Comparison of ENCODE assay signal across 29 cellular contexts in genomic region chr3:170737763-170738162, GRCh38.
"Had no signal": no experiment of that assay in that cellular context is flagged by ENCODE, and none has a peak within 500 bp of the region (broad histone marks: within the 10 kb centered on the region; RNA-seq: fewer than 3 reads in every experiment).

No MANE protein-coding gene starts in this region.

- DNase-seq: stimulated activated CD4-positive, alpha-beta T cell treated with anti-CD3 and anti-CD28 coated beads, Interleukin-2, amount 100 ng/mL, for 48 hours; stimulated activated CD4-positive, alpha-beta T cell treated with anti-CD3 and anti-CD28 coated beads, Interleukin-4, amount 100 ng/mL, for 1 hour; stimulated activated CD4-positive, alpha-beta T cell treated with anti-CD3 and anti-CD28 coated beads, Interleukin-4, amount 100 ng/mL, for 24 hours; stimulated activated CD4-positive, alpha-beta T cell treated with anti-CD3 and anti-CD28 coated beads, Interleukin-4, amount 100 ng/mL, for 4 hours; stimulated activated CD8-positive, alpha-beta memory T cell treated with anti-CD3 and anti-CD28 coated beads, Interleukin-4, amount 100 ng/mL, for 48 hours; stimulated activated naive B cell treated with anti-CD40 and anti-IgM and Interleukin-4, amounts not matched to agents 10 μg/mL and 1 μg/mL and 100 μg/mL, for 72 hours; stimulated activated naive CD4-positive, alpha-beta T cell; stimulated activated naive CD4-positive, alpha-beta T cell treated with Interleukin-2 at 50 U/mL for 16 hours; stimulated activated naive CD8-positive, alpha-beta T cell treated with anti-CD3 and anti-CD28 coated beads, Interleukin-15, amount 100 ng/mL, for 72 hours; stimulated activated naive CD8-positive, alpha-beta T cell treated with anti-CD3 and anti-CD28 coated beads, Interleukin-15, Interleukin-2, amounts not matched to agents 100 U/mL and 50 U/mL, for 24 hours; stomach; substantia nigra; testis; thyroid gland; tibial artery; transverse colon; trophoblast cell; upper lobe of left lung; upper lobe of right lung; uterus had no signal

- H3K27me3 Mint-ChIP-seq: stimulated activated memory B cell treated with anti-CD40 and anti-IgM and Interleukin-4, amounts not matched to agents 10 μg/mL and 1 μg/mL and 100 μg/mL, for 72 hours had no signal

- H3K36me3 Mint-ChIP-seq: stimulated activated effector memory CD8-positive, alpha-beta T cell treated with anti-CD3 and anti-CD28 coated beads, Interleukin-12 subunit alpha, Interleukin-12 subunit beta, amount 100 ng/mL, for 72 hours; stimulated activated memory B cell treated with anti-CD40 and anti-IgM and Interleukin-4, amounts not matched to agents 10 μg/mL and 1 μg/mL and 100 μg/mL, for 72 hours; stimulated activated naive B cell treated with anti-CD40 and anti-IgM and Interleukin-4, amounts not matched to agents 10 μg/mL and 1 μg/mL and 100 μg/mL, for 72 hours; type B pancreatic cell had no signal

- H3K4me3 Mint-ChIP-seq: stimulated activated effector memory CD8-positive, alpha-beta T cell treated with anti-CD3 and anti-CD28 coated beads, Interleukin-12 subunit alpha, Interleukin-12 subunit beta, amount 100 ng/mL, for 72 hours; stimulated activated memory B cell treated with anti-CD40 and anti-IgM and Interleukin-4, amounts not matched to agents 10 μg/mL and 1 μg/mL and 100 μg/mL, for 72 hours; stimulated activated naive B cell treated with anti-CD40 and anti-IgM and Interleukin-4, amounts not matched to agents 10 μg/mL and 1 μg/mL and 100 μg/mL, for 72 hours; stimulated activated naive CD8-positive, alpha-beta T cell treated with anti-CD3 and anti-CD28 coated beads, Interleukin-15, amount 100 ng/mL, for 72 hours; stimulated activated naive CD8-positive, alpha-beta T cell treated with anti-CD3 and anti-CD28 coated beads, Interleukin-15, Interleukin-2, amounts not matched to agents 100 ng/mL and 50 ng/mL, for 24 hours; type B pancreatic cell had no signal

- H3K4me1 Mint-ChIP-seq: stimulated activated effector memory CD8-positive, alpha-beta T cell treated with anti-CD3 and anti-CD28 coated beads, Interleukin-12 subunit alpha, Interleukin-12 subunit beta, amount 100 ng/mL, for 72 hours; stimulated activated memory B cell treated with anti-CD40 and anti-IgM and Interleukin-4, amounts not matched to agents 10 μg/mL and 1 μg/mL and 100 μg/mL, for 72 hours; stimulated activated naive B cell treated with anti-CD40 and anti-IgM and Interleukin-4, amounts not matched to agents 10 μg/mL and 1 μg/mL and 100 μg/mL, for 72 hours; stimulated activated naive CD8-positive, alpha-beta T cell treated with anti-CD3 and anti-CD28 coated beads, Interleukin-15, amount 100 ng/mL, for 72 hours had no signal

- H3K9me3 Mint-ChIP-seq: stimulated activated effector memory CD8-positive, alpha-beta T cell treated with anti-CD3 and anti-CD28 coated beads, Interleukin-12 subunit alpha, Interleukin-12 subunit beta, amount 100 ng/mL, for 72 hours; stimulated activated memory B cell treated with anti-CD40 and anti-IgM and Interleukin-4, amounts not matched to agents 10 μg/mL and 1 μg/mL and 100 μg/mL, for 72 hours; stimulated activated naive B cell treated with anti-CD40 and anti-IgM and Interleukin-4, amounts not matched to agents 10 μg/mL and 1 μg/mL and 100 μg/mL, for 72 hours; stimulated activated naive CD8-positive, alpha-beta T cell treated with anti-CD3 and anti-CD28 coated beads, Interleukin-15, amount 100 ng/mL, for 72 hours; stimulated activated naive CD8-positive, alpha-beta T cell treated with anti-CD3 and anti-CD28 coated beads, Interleukin-15, Interleukin-2, amounts not matched to agents 100 ng/mL and 50 ng/mL, for 24 hours had no signal

- H3K27me3 ChIP-seq: stomach, suprapubic skin, testis, thyroid gland, tibial artery, tibial nerve, transverse colon, upper lobe of left lung, upper lobe of right lung, uterus, vagina had no signal

- ATAC-seq: stimulated activated effector memory CD8-positive, alpha-beta T cell treated with anti-CD3 and anti-CD28 coated beads, Interleukin-12 subunit alpha, Interleukin-12 subunit beta, amount 100 ng/mL, for 72 hours; stimulated activated memory B cell treated with anti-CD40 and anti-IgM and Interleukin-4, amounts not matched to agents 10 μg/mL and 1 μg/mL and 100 μg/mL, for 72 hours; stimulated activated naive B cell treated with anti-CD40 and anti-IgM and Interleukin-4, amounts not matched to agents 10 μg/mL and 1 μg/mL and 100 μg/mL, for 72 hours; stimulated activated naive CD8-positive, alpha-beta T cell treated with anti-CD3 and anti-CD28 coated beads, Interleukin-15, amount 100 ng/mL, for 72 hours; stimulated activated naive CD8-positive, alpha-beta T cell treated with anti-CD3 and anti-CD28 coated beads, Interleukin-15, Interleukin-2, amounts not matched to agents 100 U/mL and 50 U/mL, for 24 hours; upper lobe of right lung had no signal

- H3K36me3 ChIP-seq: stomach, suprapubic skin, thoracic aorta, thyroid gland, tibial artery, tibial nerve, transverse colon, upper lobe of left lung, upper lobe of right lung, uterus, vagina had no signal

- FAIRE-seq: urothelium cell line had no signal

- H3K9me3 ChIP-seq: stomach, suprapubic skin, testis, thoracic aorta, thyroid gland, tibial artery, tibial nerve, transverse colon, upper lobe of left lung, upper lobe of right lung, uterus, vagina had no signal

- H3K27ac ChIP-seq: stomach, suprapubic skin, testis, thoracic aorta, thyroid gland, tibial artery, tibial nerve, transverse colon, upper lobe of left lung, upper lobe of right lung, uterus, vagina had no signal

- H3K4me1 ChIP-seq: upper lobe of left lung, upper lobe of right lung, uterus had no signal

- H3K4me3 ChIP-seq: stomach, suprapubic skin, testis, thoracic aorta, thyroid gland, tibial artery, tibial nerve, transverse colon, upper lobe of left lung, upper lobe of right lung, uterus, vagina had no signal
